Comparison of ENCODE assay signal across 10 cellular contexts in the genomic region with DNA sequence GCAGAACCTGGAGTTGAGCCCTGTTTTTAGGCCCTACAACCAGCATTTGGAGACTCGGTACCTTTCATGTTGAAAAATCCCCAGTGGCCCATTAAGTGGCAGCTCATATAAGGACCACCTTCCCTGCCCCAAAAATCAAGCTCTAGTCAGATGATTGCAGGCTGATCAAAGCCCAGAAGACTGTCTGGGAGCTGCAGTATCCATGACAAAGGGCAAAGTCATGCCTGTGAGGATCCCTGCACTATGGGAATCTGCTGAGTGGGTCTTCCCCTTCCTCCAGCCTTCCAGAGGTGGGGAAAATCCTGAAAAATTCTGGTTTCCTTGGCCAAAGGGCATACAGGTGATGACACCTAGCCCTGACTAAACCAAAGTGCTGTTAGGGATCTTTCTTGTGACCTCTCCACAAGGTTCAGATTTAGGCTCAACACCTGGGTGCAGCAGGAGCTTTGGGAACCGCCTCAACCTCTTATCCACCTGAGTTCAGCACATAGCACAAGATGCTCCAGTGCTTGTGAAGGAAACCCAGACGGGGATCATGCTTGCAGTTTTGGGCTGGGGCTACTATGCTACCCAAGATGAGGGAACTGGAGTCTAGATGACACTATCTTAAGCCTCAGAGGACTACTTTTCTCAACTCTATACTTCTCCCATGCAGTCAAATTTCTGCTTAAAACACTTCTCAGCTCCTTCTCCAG. TPM values are rescaled to one million over a fixed set of nuclear protein-coding genes. Genes with fewer than 3 reads are reported as not detected.
DNase-seq lines count a peak whose midpoint lies in the region; ATAC-seq, FAIRE-seq and TF ChIP-seq lines count a peak whose summit lies in the region.
"Had no signal": no experiment of that assay in that cellular context is flagged by ENCODE, and none has a peak within 500 bp of the region (broad histone marks: within the 10 kb centered on the region; RNA-seq: fewer than 3 reads in every experiment).

No MANE protein-coding gene starts in this region.

- TF ChIP-seq RAD21 in K562 (CRISPR knock-in tag; conservative IDR thresholded peaks at IDR 0.05 in 1 of 2, IDR thresholded peaks at IDR 0.05 in 1 of 2), result no peak

- no peaks in the 10 kb centered on the region for H3K9me3 Mint-ChIP-seq in mesothelial cell of epicardium

- intact Hi-C loops in K562 (cut with micrococcal nuclease), result loop anchor here (2.0 kb wide), 1 partner anchor 128 kb away; the partner anchor contains the start of genes ILK and RRP8

- H3K79me2 ChIP-seq in ACC112 (ENCODE audit: control insufficient read depth, insufficient read depth, low read length, unreplicated experiment) (peaks cover 21% of the 10 kb centered on the region), K562 (ENCODE audit: control insufficient read depth, insufficient read depth, low read length) (peaks cover 12% of the 10 kb centered on the region)

- FAIRE-seq in K562 (lab: Jason Lieb, UNC), result no peak

- H3K9me1 ChIP-seq in K562 (ENCODE audit: control insufficient read depth, insufficient read depth, low read length), result no peaks in the 10 kb centered on the region

- 0 out of 2 replicates have a peak overlapping the region, but pooled peaks have one; percentile 72 for H3K4me2 ChIP-seq in K562 (ENCODE audit: insufficient read depth, low read length)

- H3K36me3 Mint-ChIP-seq in mesothelial cell of epicardium, result peaks cover 10% of the 10 kb centered on the region

- H3K9me3 ChIP-seq in K562 (replicated peaks; ENCODE audit: control insufficient read depth, insufficient read depth, low read depth, low read length), result no peaks in the 10 kb centered on the region

- H3K27me3 ChIP-seq in ACC112 (ENCODE audit: insufficient read depth, low read length), result no peaks in the 10 kb centered on the region
- no peaks in the 10 kb centered on the region for H3K27me3 ChIP-seq in K562 (ENCODE audit: control insufficient read depth in 2 of 2, insufficient read depth in 2 of 2, low read length in 2 of 2)

- CTCF ChIA-PET in K562 (lab: Yijun Ruan, JAX; ENCODE audit: low intra/inter-chr PET ratio), result no interaction called here

- peak overlapping the region; percentile 84 for H3K4me3 Mint-ChIP-seq in mesothelial cell of epicardium

- H3K36me3 ChIP-seq in ACC112 (ENCODE audit: insufficient read depth, low read length) (0 out of 2 replicates have a peak, but pooled peaks cover 8% of the 10 kb centered on the region), K562 (ENCODE audit: control insufficient read depth, insufficient read depth, low read length) (peaks cover 39% of the 10 kb centered on the region; the same call in 2 of the 3 replicates)

- 0 out of 2 replicates have a peak, but pooled peaks have one; percentile 59 for TF ChIP-seq POLR2A in K562 (conservative IDR thresholded peaks at IDR 0.05)

- no TSS peak for BruUV-seq in K562 (replicated peaks; lab: Mats Ljungman, UMichigan)

- H3K27ac Mint-ChIP-seq in mesothelial cell of epicardium, result peak overlapping the region; percentile 97

- H2AFZ ChIP-seq in ACC112 (ENCODE audit: low read length, unreplicated experiment), result no peak overlapping the region
- H2AFZ ChIP-seq in K562 (ENCODE audit: low read depth, low read length), result no peak overlapping the region

- in situ Hi-C loops in K562 (cut with MboI), result no loop called here

- H3K9ac ChIP-seq in K562 (ENCODE audit: insufficient read depth in 1 of 2, low read depth in 2 of 2, low read length in 2 of 2), result no peak overlapping the region

- H3K27ac ChIP-seq in ACC112 (ENCODE audit: low read depth, low read length), result peak overlapping the region; percentile 62; the same call in 1 of the 2 replicates
- H3K27ac ChIP-seq in K562 (ENCODE audit: extremely low read depth, low read depth, low read length), result no peak overlapping the region

- POLR2A ChIA-PET in K562 (lab: Yijun Ruan, JAX), result interaction anchor here (0.7 to 2.7 kb wide), 6 partner anchors 9 to 969 kb away, joined by 3 to 12 read pairs (median 5); partner anchors contain the start of gene DNHD1

- DNase-seq in HT1080 (ENCODE audit: low read depth), result peak; percentile 5
- peak in 1 of 4 experiments; percentile 12 for DNase-seq in K562 (ENCODE audit: extremely low read depth in 1 of 4, low spot score in 3 of 4)
- DNase-seq in mesothelial cell of epicardium (ENCODE audit: low spot score in 2 of 2, unreplicated experiment in 2 of 2), result no peak
- no peak for DNase-seq in NCI-H1105 treated with DMSO at 0.1 percent for 48 hours (lab: John Stamatoyannopoulos, UW)
- DNase-seq in NCI-H2029 (lab: John Stamatoyannopoulos, UW), result no peak
- no peak for DNase-seq in amygdala (lab: John Stamatoyannopoulos, UW)
- DNase-seq: stimulated activated naive CD8-positive, alpha-beta T cell treated with anti-CD3 and anti-CD28 coated beads, Interleukin-15, Interleukin-2, amounts not matched to agents 100 U/mL and 50 U/mL, for 24 hours had no signal

- peaks cover 24% of the 10 kb centered on the region for H3K4me1 Mint-ChIP-seq in mesothelial cell of epicardium

- 57% methylated on average over 3 of the region's 3 CpGs for WGBS in K562 (ENCODE audit: insufficient coverage, low coverage, missing lambda C conversion rate)

- H3K4me1 ChIP-seq in ACC112 (ENCODE audit: control insufficient read depth, insufficient read depth, low read length, unreplicated experiment) (peaks cover 23% of the 10 kb centered on the region), K562 (replicated peaks in 1 of 2; ENCODE audit: control insufficient read depth in 2 of 2, insufficient read depth in 2 of 2, low read length in 2 of 2) (peaks cover 15 to 16% of the 10 kb centered on the region in 2 experiments; a peak in 4 of 5 replicates)

- ATAC-seq in K562, result peak; percentile 2; the same call in 2 of the 3 replicates
- no peak for ATAC-seq in GM19455 (IDR thresholded peaks at IDR 0.05; ENCODE audit: unreplicated experiment)

- no peaks in the 10 kb centered on the region for H3K27me3 Mint-ChIP-seq in mesothelial cell of epicardium (ENCODE audit: low read depth)

- H4K20me1 ChIP-seq in K562 (replicated peaks; ENCODE audit: control insufficient read depth, insufficient read depth, low read length), result no peaks in the 10 kb centered on the region

- H3K4me3 ChIP-seq in ACC112 (ENCODE audit: low read depth, low read length) (no peak overlapping the region; the same call in 1 of the 2 replicates), K562 (no peak overlapping the region)

- no peak for TF ChIP-seq EP300 in K562 (IDR thresholded peaks at IDR 0.05; ENCODE audit: low read length)

- TF ChIP-seq CTCF in K562 (IDR thresholded peaks at IDR 0.05 in 2 of 3, conservative IDR thresholded peaks at IDR 0.05 in 1 of 3; ENCODE audit: insufficient read depth in 2 of 3, low read depth in 1 of 3, low read length in 3 of 3) (no peak), mesothelial cell of epicardium (IDR thresholded peaks at IDR 0.05; ENCODE audit: unreplicated experiment) (no peak)

RNA-seq across cellular contexts. Expression of gene TRIM3, which starts 1.2 kb away (rescaled TPM):
- 27.2 and 35.5 TPM in 2 replicates for total RNA-seq in HT1080 (2014; rRNA removed; shearing (Covaris generic))
- polyA plus RNA-seq in HT1080 (2015; cell fraction: cytosol; rRNA removed), result 11.9 and 12.3 TPM in 2 replicates
- 64.8 and 66.5 TPM in 2 replicates for polyA plus RNA-seq in HT1080 (2015; cell fraction: nucleus; rRNA removed)
- 19.0 and 30.8 TPM in 2 replicates for total RNA-seq in K562 (2011; cell fraction: chromatin; rRNA removed; ENCODE audit: low replicate concordance)
- total RNA-seq in K562 (2011; cell fraction: nucleolus; rRNA removed), result 22.5 and 25.3 TPM in 2 replicates
- total RNA-seq in K562 (2011; cell fraction: nucleoplasm; rRNA removed), result 20.2 and 20.7 TPM in 2 replicates
- total RNA-seq in K562 (2014; rRNA removed) (3.0 and 11.6 TPM in 2 replicates), K562 (2014; rRNA removed; fragmentation: Illumina TruSeq; extraction: Trizol) (2.7 and 3.8 TPM in 2 replicates), K562 (2015; rRNA removed; fragmentation: Illumina TruSeq; extraction: Trizol) (4.8 and 5.2 TPM in 2 replicates), K562 (2021) (6.4 and 6.8 TPM in 2 replicates), mesothelial cell of epicardium (25.9 to 30.3 TPM (median 26.5 TPM) in 3 replicates)
- polyA plus RNA-seq in K562 (2011; rRNA removed) (4.8 and 6.2 TPM in 2 replicates), K562 (2014; fragmentation: Illumina TruSeq; extraction: Trizol) (4.7 and 5.6 TPM in 2 replicates), K562 (2014; fragmentation: Nextera tagmentation; extraction: Ambion mirVana) (under 1 TPM; 0.45 to 0.81 TPM), K562 (2014; rRNA removed) (9.2 and 10.4 TPM in 2 replicates)
- polyA plus RNA-seq in K562 (2011; cell fraction: cytosol; rRNA removed), result 4.5 and 5.7 TPM in 2 replicates
- 36.0 and 59.3 TPM in 2 replicates for polyA plus RNA-seq in K562 (2011; cell fraction: nucleus; rRNA removed)
- polyA plus RNA-seq in K562 (2012), result 6.2 and 9.0 TPM in 2 replicates
- polyA minus RNA-seq in K562 (2011; rRNA and poly(A)+ RNA removed), result 2.7 and 4.7 TPM in 2 replicates
- 1.6 and 1.7 TPM in 2 replicates for polyA minus RNA-seq in K562 (2011; cell fraction: cytosol; rRNA and poly(A)+ RNA removed)
- 10.3 and 14.0 TPM in 2 replicates for polyA minus RNA-seq in K562 (2011; cell fraction: nucleus; rRNA and poly(A)+ RNA removed)

RNA-seq across cellular contexts. Expression of gene ARFIP2, which starts 6.2 kb away (rescaled TPM):
- total RNA-seq in HT1080 (2014; rRNA removed; shearing (Covaris generic)), result 123 and 126 TPM in 2 replicates
- 85.7 and 89.3 TPM in 2 replicates for polyA plus RNA-seq in HT1080 (2015; cell fraction: cytosol; rRNA removed)
- polyA plus RNA-seq in HT1080 (2015; cell fraction: nucleus; rRNA removed), result 151 and 159 TPM in 2 replicates
- total RNA-seq in K562 (2011; cell fraction: chromatin; rRNA removed; ENCODE audit: low replicate concordance), result 207 and 353 TPM in 2 replicates
- 170 and 195 TPM in 2 replicates for total RNA-seq in K562 (2011; cell fraction: nucleolus; rRNA removed)
- 211 and 248 TPM in 2 replicates for total RNA-seq in K562 (2011; cell fraction: nucleoplasm; rRNA removed)
- total RNA-seq in K562 (2014; rRNA removed) (41.0 and 46.7 TPM in 2 replicates), K562 (2014; rRNA removed; fragmentation: Illumina TruSeq; extraction: Trizol) (27.8 and 32.0 TPM in 2 replicates), K562 (2015; rRNA removed; fragmentation: Illumina TruSeq; extraction: Trizol) (37.6 and 40.8 TPM in 2 replicates), K562 (2021) (42.9 and 46.5 TPM in 2 replicates), mesothelial cell of epicardium (72.2 to 73.1 TPM (median 72.3 TPM) in 3 replicates)
- polyA plus RNA-seq in K562 (2011; rRNA removed) (74.1 and 84.0 TPM in 2 replicates), K562 (2014; fragmentation: Illumina TruSeq; extraction: Trizol) (48.5 and 49.3 TPM in 2 replicates), K562 (2014; fragmentation: Nextera tagmentation; extraction: Ambion mirVana) (10 to 100 TPM; 11.8 to 14.2 TPM), K562 (2014; rRNA removed) (60.0 and 61.0 TPM in 2 replicates)
- 59.9 and 62.2 TPM in 2 replicates for polyA plus RNA-seq in K562 (2011; cell fraction: cytosol; rRNA removed)
- 334 and 409 TPM in 2 replicates for polyA plus RNA-seq in K562 (2011; cell fraction: nucleus; rRNA removed)
- polyA plus RNA-seq in K562 (2012), result 35.7 and 48.8 TPM in 2 replicates
- 58.8 and 63.0 TPM in 2 replicates for polyA minus RNA-seq in K562 (2011; rRNA and poly(A)+ RNA removed)
- 15.8 and 19.7 TPM in 2 replicates for polyA minus RNA-seq in K562 (2011; cell fraction: cytosol; rRNA and poly(A)+ RNA removed)
- polyA minus RNA-seq in K562 (2011; cell fraction: nucleus; rRNA and poly(A)+ RNA removed), result 73.6 and 124 TPM in 2 replicates

RNA-seq across cellular contexts. Expression of gene TIMM10B, which starts 6.3 kb away (rescaled TPM):
- 49.8 and 60.5 TPM in 2 replicates for total RNA-seq in HT1080 (2014; rRNA removed; shearing (Covaris generic))
- 31.3 and 34.1 TPM in 2 replicates for polyA plus RNA-seq in HT1080 (2015; cell fraction: cytosol; rRNA removed)
- 32.8 and 47.0 TPM in 2 replicates for polyA plus RNA-seq in HT1080 (2015; cell fraction: nucleus; rRNA removed)
- 128 and 180 TPM in 2 replicates for total RNA-seq in K562 (2011; cell fraction: chromatin; rRNA removed; ENCODE audit: low replicate concordance)
- 109 and 115 TPM in 2 replicates for total RNA-seq in K562 (2011; cell fraction: nucleolus; rRNA removed)
- 150 and 215 TPM in 2 replicates for total RNA-seq in K562 (2011; cell fraction: nucleoplasm; rRNA removed)
- total RNA-seq in K562 (2014; rRNA removed), result 43.2 and 48.7 TPM in 2 replicates
- 45.7 and 47.5 TPM in 2 replicates for total RNA-seq in K562 (2014; rRNA removed; fragmentation: Illumina TruSeq; extraction: Trizol)
- 47.0 and 48.9 TPM in 2 replicates for total RNA-seq in K562 (2015; rRNA removed; fragmentation: Illumina TruSeq; extraction: Trizol)
- 63.0 and 66.0 TPM in 2 replicates for total RNA-seq in K562 (2021)
- polyA plus RNA-seq in K562 (2011; rRNA removed), result 78.1 and 83.0 TPM in 2 replicates
- polyA plus RNA-seq in K562 (2011; cell fraction: cytosol; rRNA removed), result 82.7 and 87.5 TPM in 2 replicates
- polyA plus RNA-seq in K562 (2011; cell fraction: nucleus; rRNA removed), result 109 and 128 TPM in 2 replicates
- 38.6 and 62.9 TPM in 2 replicates for polyA plus RNA-seq in K562 (2012)
- 48.1 and 57.0 TPM in 2 replicates for polyA plus RNA-seq in K562 (2014; fragmentation: Illumina TruSeq; extraction: Trizol)
- polyA plus RNA-seq in K562 (2014; fragmentation: Nextera tagmentation; extraction: Ambion mirVana), result 100 to 1,000 TPM; 158 to 163 TPM
- 54.0 and 64.9 TPM in 2 replicates for polyA plus RNA-seq in K562 (2014; rRNA removed)
- 58.1 and 61.2 TPM in 2 replicates for polyA minus RNA-seq in K562 (2011; rRNA and poly(A)+ RNA removed)
- polyA minus RNA-seq in K562 (2011; cell fraction: cytosol; rRNA and poly(A)+ RNA removed), result 21.0 and 37.8 TPM in 2 replicates
- polyA minus RNA-seq in K562 (2011; cell fraction: nucleus; rRNA and poly(A)+ RNA removed), result 75.8 and 112 TPM in 2 replicates
- total RNA-seq in mesothelial cell of epicardium, result 34.0 to 37.2 TPM (median 36.4 TPM) in 3 replicates

RNA-seq across cellular contexts. Expression of gene DNHD1, which starts 22.1 kb away (rescaled TPM):
- 3.5 and 5.7 TPM in 2 replicates for total RNA-seq in HT1080 (2014; rRNA removed; shearing (Covaris generic))
- 1.8 and 2.8 TPM in 2 replicates for polyA plus RNA-seq in HT1080 (2015; cell fraction: cytosol; rRNA removed)
- 54.8 and 61.1 TPM in 2 replicates for polyA plus RNA-seq in HT1080 (2015; cell fraction: nucleus; rRNA removed)
- total RNA-seq in K562 (2011; cell fraction: chromatin; rRNA removed; ENCODE audit: low replicate concordance), result 197 and 241 TPM in 2 replicates
- 92.7 and 107 TPM in 2 replicates for total RNA-seq in K562 (2011; cell fraction: nucleolus; rRNA removed)
- 141 and 183 TPM in 2 replicates for total RNA-seq in K562 (2011; cell fraction: nucleoplasm; rRNA removed)
- 3.0 and 3.8 TPM in 2 replicates for total RNA-seq in K562 (2014; rRNA removed)
- total RNA-seq in K562 (2014; rRNA removed; fragmentation: Illumina TruSeq; extraction: Trizol), result 3.6 and 4.1 TPM in 2 replicates
- 3.6 TPM in 2 replicates for total RNA-seq in K562 (2015; rRNA removed; fragmentation: Illumina TruSeq; extraction: Trizol)
- 6.5 and 7.4 TPM in 2 replicates for total RNA-seq in K562 (2021)
- 9.7 and 16.7 TPM in 2 replicates for polyA plus RNA-seq in K562 (2011; rRNA removed)
- 4.1 and 6.9 TPM in 2 replicates for polyA plus RNA-seq in K562 (2011; cell fraction: cytosol; rRNA removed)
- polyA plus RNA-seq in K562 (2011; cell fraction: nucleus; rRNA removed), result 123 and 140 TPM in 2 replicates
- polyA plus RNA-seq in K562 (2012), result 5.2 and 22.4 TPM in 2 replicates
- 4.8 TPM in 2 replicates for polyA plus RNA-seq in K562 (2014; fragmentation: Illumina TruSeq; extraction: Trizol)
- 1 to 10 TPM in 1 of 2 experiments, under 1 TPM in 1; 0.82 to 2.0 TPM for polyA plus RNA-seq in K562 (2014; fragmentation: Nextera tagmentation; extraction: Ambion mirVana)
- 7.1 and 8.4 TPM in 2 replicates for polyA plus RNA-seq in K562 (2014; rRNA removed)
- polyA minus RNA-seq in K562 (2011; rRNA and poly(A)+ RNA removed), result 24.5 and 30.4 TPM in 2 replicates
- polyA minus RNA-seq in K562 (2011; cell fraction: cytosol; rRNA and poly(A)+ RNA removed), result 7.0 and 8.5 TPM in 2 replicates
- 26.4 and 49.9 TPM in 2 replicates for polyA minus RNA-seq in K562 (2011; cell fraction: nucleus; rRNA and poly(A)+ RNA removed)
- 14.3 to 17.3 TPM (median 16.7 TPM) in 3 replicates for total RNA-seq in mesothelial cell of epicardium

RNA-seq across cellular contexts. Expression of gene HPX, which starts 34.2 kb away (rescaled TPM):
- total RNA-seq in HT1080 (2014; rRNA removed; shearing (Covaris generic)), result 0.35 TPM in 1 of 2 replicates, not detected in the other
- not detected in 2 replicates for polyA plus RNA-seq in HT1080 (2015; cell fraction: cytosol; rRNA removed)
- 0.46 and 0.50 TPM in 2 replicates for polyA plus RNA-seq in HT1080 (2015; cell fraction: nucleus; rRNA removed)
- total RNA-seq in K562 (2011; cell fraction: chromatin; rRNA removed; ENCODE audit: low replicate concordance), result not detected in 2 replicates
- total RNA-seq in K562 (2011; cell fraction: nucleolus; rRNA removed), result 0.39 and 0.50 TPM in 2 replicates
- total RNA-seq in K562 (2011; cell fraction: nucleoplasm; rRNA removed), result 0.37 TPM in 1 of 2 replicates, not detected in the other
- total RNA-seq in K562 (2014; rRNA removed) (0.49 TPM in 1 of 2 replicates, not detected in the other), K562 (2014; rRNA removed; fragmentation: Illumina TruSeq; extraction: Trizol) (0.16 and 0.29 TPM in 2 replicates), K562 (2015; rRNA removed; fragmentation: Illumina TruSeq; extraction: Trizol) (0.14 and 0.15 TPM in 2 replicates), K562 (2021) (1.2 and 1.4 TPM in 2 replicates), mesothelial cell of epicardium (5.2 to 9.9 TPM (median 9.5 TPM) in 3 replicates)
- polyA plus RNA-seq in K562 (2011; rRNA removed) (0.24 and 0.29 TPM in 2 replicates), K562 (2014; fragmentation: Illumina TruSeq; extraction: Trizol) (0.12 and 0.71 TPM in 2 replicates), K562 (2014; fragmentation: Nextera tagmentation; extraction: Ambion mirVana) (under 1 TPM; 0.79 to 0.94 TPM), K562 (2014; rRNA removed) (0.57 and 0.69 TPM in 2 replicates)
- 0.56 and 0.61 TPM in 2 replicates for polyA plus RNA-seq in K562 (2011; cell fraction: cytosol; rRNA removed)
- polyA plus RNA-seq in K562 (2011; cell fraction: nucleus; rRNA removed), result 0.57 and 0.65 TPM in 2 replicates
- 0.48 and 0.55 TPM in 2 replicates for polyA plus RNA-seq in K562 (2012)
- polyA minus RNA-seq in K562 (2011; rRNA and poly(A)+ RNA removed), result 0.24 TPM in 1 of 2 replicates, not detected in the other
- polyA minus RNA-seq in K562 (2011; cell fraction: cytosol; rRNA and poly(A)+ RNA removed), result not detected in 2 replicates
- polyA minus RNA-seq in K562 (2011; cell fraction: nucleus; rRNA and poly(A)+ RNA removed), result 0.22 TPM in 1 of 2 replicates, not detected in the other
- total RNA-seq: lung microvascular endothelial cell had no signal
